11 cellular contexts compared by ENCODE assay signal in the genomic region with DNA sequence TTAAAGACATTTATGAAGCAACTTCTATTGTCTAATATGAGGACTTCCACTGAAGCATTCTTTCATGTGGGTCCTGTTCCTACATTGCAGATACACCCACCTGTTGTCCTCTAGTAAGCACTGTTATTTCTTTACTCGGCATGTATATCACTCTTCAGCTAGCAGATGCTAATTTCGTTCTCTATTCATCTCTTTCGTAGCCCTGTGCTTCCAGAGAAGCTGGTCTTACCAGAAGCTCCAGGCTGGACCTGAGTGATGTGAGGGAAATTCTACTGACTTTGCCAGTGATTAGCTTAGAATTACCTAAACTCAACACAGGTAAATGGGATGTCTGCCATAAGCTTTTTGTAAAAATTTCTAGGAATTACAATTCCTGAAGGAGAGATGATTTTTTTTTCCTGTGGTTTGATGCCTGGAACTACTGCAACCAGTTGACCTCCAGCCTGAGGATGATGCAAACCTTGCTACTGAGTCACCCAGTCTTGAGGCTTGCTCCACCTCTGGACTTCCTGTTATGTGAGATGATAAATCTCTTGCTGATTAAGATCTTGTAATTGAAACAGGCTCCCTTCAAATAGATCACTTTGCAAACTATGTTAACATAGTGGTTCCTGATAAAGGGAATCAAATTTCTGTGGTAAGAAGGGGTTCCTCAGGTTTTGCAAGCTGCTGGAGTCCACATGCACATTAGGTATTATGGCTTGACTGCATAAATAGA. TPM values are rescaled to one million over a fixed set of nuclear protein-coding genes. Genes with fewer than 3 reads are reported as not detected.
DNase-seq lines count a peak whose midpoint lies in the region; TF ChIP-seq lines count a peak whose summit lies in the region.
"Had no signal": no experiment of that assay in that cellular context is flagged by ENCODE, and none has a peak within 500 bp of the region (broad histone marks: within the 10 kb centered on the region; RNA-seq: fewer than 3 reads in every experiment).

No MANE protein-coding gene starts in this region.

- H3K79me2 ChIP-seq in SK-N-SH (ENCODE audit: insufficient read depth) (no peaks in the 10 kb centered on the region), fibroblast of lung (ENCODE audit: control insufficient read depth, insufficient read depth, low read length) (no peaks in the 10 kb centered on the region)

- in situ Hi-C loops in ACHN (cut with HindIII; ENCODE audit: low pct_ligation_motif_present, low pct_unique_long_range_greater_than_20kb, low sequenced_read_pairs), result no loop called here

- peaks cover 27% of the 10 kb centered on the region for H3K4me1 Mint-ChIP-seq in MCF 10A (ENCODE audit: insufficient read depth, unreplicated experiment)
- no peaks in the 10 kb centered on the region for H3K4me1 Mint-ChIP-seq in activated naive CD4-positive, alpha-beta T cell treated with anti-CD3 and anti-CD28 coated beads for 36 hours (ENCODE audit: low read depth)

- H3K36me3 ChIP-seq in breast epithelium, result no peaks in the 10 kb centered on the region
- no peaks in the 10 kb centered on the region for H3K36me3 ChIP-seq in SK-N-SH (replicated peaks in 1 of 2; ENCODE audit: control insufficient read depth in 1 of 2, insufficient read depth in 2 of 2, low read length in 1 of 2)
- no peaks in the 10 kb centered on the region for H3K36me3 ChIP-seq in fibroblast of lung (ENCODE audit: control insufficient read depth, insufficient read depth, low read length)
- H3K36me3 ChIP-seq: tibial nerve had no signal

- H4K20me1 ChIP-seq in SK-N-SH (ENCODE audit: insufficient read depth) (0 out of 2 replicates have a peak, but pooled peaks cover 4% of the 10 kb centered on the region), fibroblast of lung (ENCODE audit: control insufficient read depth, extremely low read depth, insufficient read depth, low read length) (no peaks in the 10 kb centered on the region)

- intact Hi-C loops in MCF 10A (cut with micrococcal nuclease) (no loop called here), breast epithelium (cut with DNase I; ENCODE audit: low total_unique reads) (no loop called here)
- intact Hi-C loops in activated naive CD4-positive, alpha-beta T cell treated with anti-CD3 and anti-CD28 coated beads for 36 hours (cut with micrococcal nuclease), result no loop called here

- H2AFZ ChIP-seq in SK-N-SH (ENCODE audit: low read depth) (no peak overlapping the region), fibroblast of lung (ENCODE audit: low read length) (no peak overlapping the region)

- DNase-seq in MCF 10A (ENCODE audit: unreplicated experiment) (peak; percentile 97), breast epithelium (ENCODE audit: low spot score in 2 of 2) (no peak), SK-N-SH (no peak), fibroblast of lung (ENCODE audit: low read depth in 2 of 2) (peak; percentile 79 to 91), ACHN (no peak), iPS-NIHi11 (ENCODE audit: low spot score) (no peak), medulla oblongata (ENCODE audit: extremely low spot score) (no peak)
- no peak for DNase-seq in activated naive CD4-positive, alpha-beta T cell treated with anti-CD3 and anti-CD28 coated beads for 36 hours
- DNase-seq: cortex of kidney had no signal

- H3K27ac ChIP-seq in breast epithelium (no peak overlapping the region), SK-N-SH (ENCODE audit: low read depth in 2 of 2, low read length in 1 of 2) (no peak overlapping the region), fibroblast of lung (ENCODE audit: insufficient read depth, low read length) (no peak overlapping the region)
- H3K27ac ChIP-seq: tibial nerve had no signal

- peak overlapping the region; percentile 43 for H3K27ac Mint-ChIP-seq in MCF 10A (ENCODE audit: low read depth, unreplicated experiment)
- no peak overlapping the region for H3K27ac Mint-ChIP-seq in activated naive CD4-positive, alpha-beta T cell treated with anti-CD3 and anti-CD28 coated beads for 36 hours

- no peak for TF ChIP-seq RAD21 in SK-N-SH (IDR thresholded peaks at IDR 0.05; ENCODE audit: low read length)

- H3K27me3 ChIP-seq in breast epithelium (no peaks in the 10 kb centered on the region), SK-N-SH (ENCODE audit: insufficient read depth) (no peaks in the 10 kb centered on the region; the same call in 1 of the 2 replicates), fibroblast of lung (ENCODE audit: control insufficient read depth, insufficient read depth, low read length) (no peaks in the 10 kb centered on the region)
- H3K27me3 ChIP-seq: tibial nerve had no signal

- H3K4me3 ChIP-seq in breast epithelium (no peak overlapping the region), SK-N-SH (ENCODE audit: low read depth in 2 of 2, low read length in 1 of 2) (no peak overlapping the region), fibroblast of lung (replicated peaks in 1 of 4; ENCODE audit: control extremely low read depth in 1 of 4, insufficient read depth in 1 of 4, low read depth in 3 of 4, low read length in 4 of 4) (no peak overlapping the region)
- H3K4me3 ChIP-seq: tibial nerve had no signal

- H3K36me3 Mint-ChIP-seq in MCF 10A (ENCODE audit: insufficient read depth, unreplicated experiment), result peaks cover 6% of the 10 kb centered on the region
- H3K36me3 Mint-ChIP-seq in activated naive CD4-positive, alpha-beta T cell treated with anti-CD3 and anti-CD28 coated beads for 36 hours (ENCODE audit: low read depth), result no peaks in the 10 kb centered on the region

- H3K27me3 Mint-ChIP-seq in MCF 10A (ENCODE audit: insufficient read depth, unreplicated experiment), result no peaks in the 10 kb centered on the region
- H3K27me3 Mint-ChIP-seq in activated naive CD4-positive, alpha-beta T cell treated with anti-CD3 and anti-CD28 coated beads for 36 hours (ENCODE audit: low read depth), result no peaks in the 10 kb centered on the region

- TF ChIP-seq CTCF in MCF 10A (IDR thresholded peaks at IDR 0.05; ENCODE audit: unreplicated experiment) (no peak), breast epithelium (IDR thresholded peaks at IDR 0.05) (no peak), SK-N-SH (IDR thresholded peaks at IDR 0.05) (no peak), fibroblast of lung (conservative IDR thresholded peaks at IDR 0.05 in 1 of 2, IDR thresholded peaks at IDR 0.05 in 1 of 2; ENCODE audit: low read depth in 1 of 2, low read length in 2 of 2) (no peak)

- 81% methylated on average over 3 of the region's 3 CpGs for WGBS in SK-N-SH (ENCODE audit: low lambda C conversion rate)

- H3K9me3 ChIP-seq in breast epithelium, result no peaks in the 10 kb centered on the region
- 0 out of 2 replicates have a peak, but pooled peaks cover 3% of the 10 kb centered on the region for H3K9me3 ChIP-seq in SK-N-SH
- H3K9me3 ChIP-seq in fibroblast of lung (ENCODE audit: control insufficient read depth, insufficient read depth, low read depth, low read length), result no peaks in the 10 kb centered on the region
- H3K9me3 ChIP-seq: tibial nerve had no signal

- CTCF ChIA-PET in MCF 10A (lab: Yijun Ruan, JAX) (interaction anchor here (0.6 to 1.2 kb wide), 5 partner anchors 8 to 1265 kb away, joined by 3 to 5 read pairs (median 3); no protein-coding TSS in a partner anchor), SK-N-SH (lab: Yijun Ruan, JAX) (interaction anchor here (0.9 kb wide), 1 partner anchor 125 kb away, joined by 3 read pairs; no protein-coding TSS in a partner anchor)
- CTCF ChIA-PET in activated naive CD4-positive, alpha-beta T cell treated with anti-CD3 and anti-CD28 coated beads for 36 hours (lab: Charles Lee), result no interaction called here

- H3K9me2 ChIP-seq in SK-N-SH, result no peaks in the 10 kb centered on the region

- H3F3A ChIP-seq in SK-N-SH (replicated peaks; ENCODE audit: insufficient read depth), result no peaks in the 10 kb centered on the region

- H3K4me2 ChIP-seq in SK-N-SH (peak overlapping the region; percentile 39; the same call in 1 of the 2 replicates), fibroblast of lung (ENCODE audit: extremely low read depth, insufficient read depth, low read length) (no peak overlapping the region)

- no peak overlapping the region for H3K4me3 Mint-ChIP-seq in MCF 10A (ENCODE audit: unreplicated experiment)
- H3K4me3 Mint-ChIP-seq in activated naive CD4-positive, alpha-beta T cell treated with anti-CD3 and anti-CD28 coated beads for 36 hours, result no peak overlapping the region

- H3K9ac ChIP-seq in SK-N-SH (no peak overlapping the region), fibroblast of lung (ENCODE audit: insufficient read depth, low read length) (no peak overlapping the region)

- POLR2A ChIA-PET in MCF 10A (lab: Yijun Ruan, JAX) (interaction anchor here (0.6 to 2.9 kb wide), 11 partner anchors 9 to 853 kb away, joined by 3 to 14 read pairs (median 4); no protein-coding TSS in a partner anchor), SK-N-SH (lab: Yijun Ruan, JAX) (no interaction called here)

- TF ChIP-seq EP300 in SK-N-SH (IDR thresholded peaks at IDR 0.05; ENCODE audit: borderline replicate concordance in 1 of 2, low read depth in 1 of 2, low read length in 1 of 2), result peak in 1 of 2 experiments; percentile 51; a peak in 1 of 4 replicates

- no TSS peak for BruUV-seq in MCF 10A (replicated peaks; lab: Mats Ljungman, UMichigan)

- H3K4me1 ChIP-seq in breast epithelium (no peaks in the 10 kb centered on the region), SK-N-SH (ENCODE audit: control insufficient read depth in 1 of 2, insufficient read depth in 2 of 2, low read depth in 1 of 2, low read length in 1 of 2) (no peaks in the 10 kb centered on the region), fibroblast of lung (ENCODE audit: control insufficient read depth, extremely low read depth, insufficient read depth, low read length) (no peaks in the 10 kb centered on the region)
- H3K4me1 ChIP-seq: tibial nerve had no signal

- H3K9me3 Mint-ChIP-seq in MCF 10A (ENCODE audit: unreplicated experiment), result no peaks in the 10 kb centered on the region
- no peaks in the 10 kb centered on the region for H3K9me3 Mint-ChIP-seq in activated naive CD4-positive, alpha-beta T cell treated with anti-CD3 and anti-CD28 coated beads for 36 hours

- no peak for TF ChIP-seq POLR2A in breast epithelium (IDR thresholded peaks at IDR 0.05)

TF ChIP-seq in SK-N-SH, 30 proteins besides CTCF, POLR2A, EP300 and RAD21 (continues in another document):
- no peak for TF ChIP-seq NRF1 (IDR thresholded peaks at IDR 0.05; ENCODE audit: low read depth, low read length)
- TF ChIP-seq SIN3A (IDR thresholded peaks at IDR 0.05; ENCODE audit: borderline replicate concordance, low read depth, low read length), result no peak
- TF ChIP-seq NFIC (IDR thresholded peaks at IDR 0.05; ENCODE audit: borderline replicate concordance), result peak; percentile 20; the same call in 1 of the 2 replicates
- TF ChIP-seq YY1 (IDR thresholded peaks at IDR 0.05; ENCODE audit: low read depth), result no peak

RNA-seq across cellular contexts. Expression of a gene that starts 52.2 kb away (rescaled TPM):
- total RNA-seq in MCF 10A (2022) (0.96 and 3.1 TPM in 2 replicates), breast epithelium (under 1 TPM in 2 of 3 donors, not detected in 1; under 0.01 to 0.16 TPM), fibroblast of lung (not detected in 2 replicates)
- polyA plus RNA-seq in SK-N-SH (2012; rRNA removed) (not detected in 2 replicates), fibroblast of lung (not detected in 2 replicates)
- polyA plus RNA-seq in SK-N-SH (2012; cell fraction: cytosol; rRNA removed), result not detected in 2 replicates
- not detected in 2 replicates for polyA plus RNA-seq in SK-N-SH (2012; cell fraction: nucleus; rRNA removed)
- not detected in 2 replicates for polyA plus RNA-seq in fibroblast of lung (2012)
- not detected in 2 replicates for polyA minus RNA-seq in fibroblast of lung (ENCODE audit: low replicate concordance)
- total RNA-seq in activated naive CD4-positive, alpha-beta T cell treated with anti-CD3 and anti-CD28 coated beads for 36 hours, result not detected
- total RNA-seq: osteoblast had no signal

Comparison
In these comparisons a context has a peak if more than half of its experiments do, and no peak if none do; other contexts are left out.
1. DNase-seq: peak in MCF 10A (single experiment) and fibroblast of lung (2 of 2); none in breast epithelium (0 of 2), SK-N-SH (single experiment), ACHN (single experiment), iPS-NIHi11 (single experiment), medulla oblongata (single experiment) and activated naive CD4-positive, alpha-beta T cell treated with anti-CD3 and anti-CD28 coated beads for 36 hours (single experiment).